ENCODE assay signal across 1 cellular context in the genomic region with DNA sequence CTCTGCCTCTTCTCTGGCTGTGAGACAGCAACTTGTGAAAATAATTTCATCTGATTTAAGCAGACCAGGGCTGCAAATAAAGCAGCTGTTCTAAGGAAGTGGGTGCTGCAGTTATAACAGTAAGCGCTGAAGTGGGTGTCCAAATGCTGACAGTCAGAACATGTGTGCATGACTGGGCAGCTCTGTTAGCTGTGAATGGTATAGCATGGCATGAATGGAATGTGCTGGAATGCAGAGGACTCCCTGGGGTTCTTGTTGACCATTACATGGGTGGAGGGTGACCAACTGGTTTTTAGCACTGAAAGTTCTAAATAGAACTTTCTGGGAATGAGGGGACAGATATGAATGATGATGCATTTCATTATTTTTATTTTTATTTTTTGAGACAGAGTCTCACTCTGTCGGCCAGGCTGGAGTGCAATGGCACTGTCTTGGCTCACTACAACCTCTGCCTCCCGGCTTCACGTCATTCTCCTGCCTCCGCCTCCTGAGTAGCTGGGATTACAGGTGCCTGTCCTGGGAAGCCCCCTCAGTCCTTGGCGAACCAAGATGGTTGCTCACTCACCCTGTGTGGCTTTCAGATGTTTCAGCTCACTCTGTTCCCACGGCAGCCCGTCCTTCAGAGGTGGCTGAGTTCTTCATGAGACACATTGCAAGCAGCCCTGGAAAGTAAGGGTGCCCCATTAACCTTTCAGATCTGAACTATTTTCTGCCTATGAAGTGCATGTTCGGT.
TF ChIP-seq lines count a peak whose summit lies in the region.

No MANE protein-coding gene starts in this region.

TF ChIP-seq in A549, 52 proteins besides CTCF, POLR2A, EP300 and RAD21 (continued from another document):
- TF ChIP-seq, protein P1, sequence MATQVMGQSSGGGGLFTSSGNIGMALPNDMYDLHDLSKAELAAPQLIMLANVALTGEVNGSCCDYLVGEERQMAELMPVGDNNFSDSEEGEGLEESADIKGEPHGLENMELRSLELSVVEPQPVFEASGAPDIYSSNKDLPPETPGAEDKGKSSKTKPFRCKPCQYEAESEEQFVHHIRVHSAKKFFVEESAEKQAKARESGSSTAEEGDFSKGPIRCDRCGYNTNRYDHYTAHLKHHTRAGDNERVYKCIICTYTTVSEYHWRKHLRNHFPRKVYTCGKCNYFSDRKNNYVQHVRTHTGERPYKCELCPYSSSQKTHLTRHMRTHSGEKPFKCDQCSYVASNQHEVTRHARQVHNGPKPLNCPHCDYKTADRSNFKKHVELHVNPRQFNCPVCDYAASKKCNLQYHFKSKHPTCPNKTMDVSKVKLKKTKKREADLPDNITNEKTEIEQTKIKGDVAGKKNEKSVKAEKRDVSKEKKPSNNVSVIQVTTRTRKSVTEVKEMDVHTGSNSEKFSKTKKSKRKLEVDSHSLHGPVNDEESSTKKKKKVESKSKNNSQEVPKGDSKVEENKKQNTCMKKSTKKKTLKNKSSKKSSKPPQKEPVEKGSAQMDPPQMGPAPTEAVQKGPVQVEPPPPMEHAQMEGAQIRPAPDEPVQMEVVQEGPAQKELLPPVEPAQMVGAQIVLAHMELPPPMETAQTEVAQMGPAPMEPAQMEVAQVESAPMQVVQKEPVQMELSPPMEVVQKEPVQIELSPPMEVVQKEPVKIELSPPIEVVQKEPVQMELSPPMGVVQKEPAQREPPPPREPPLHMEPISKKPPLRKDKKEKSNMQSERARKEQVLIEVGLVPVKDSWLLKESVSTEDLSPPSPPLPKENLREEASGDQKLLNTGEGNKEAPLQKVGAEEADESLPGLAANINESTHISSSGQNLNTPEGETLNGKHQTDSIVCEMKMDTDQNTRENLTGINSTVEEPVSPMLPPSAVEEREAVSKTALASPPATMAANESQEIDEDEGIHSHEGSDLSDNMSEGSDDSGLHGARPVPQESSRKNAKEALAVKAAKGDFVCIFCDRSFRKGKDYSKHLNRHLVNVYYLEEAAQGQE (IDR thresholded peaks at IDR 0.05), result peak; percentile 43; the same call in 1 of the 2 replicates
- peak; percentile 89 for TF ChIP-seq JUNB (IDR thresholded peaks at IDR 0.05)
- TF ChIP-seq, protein P2, sequence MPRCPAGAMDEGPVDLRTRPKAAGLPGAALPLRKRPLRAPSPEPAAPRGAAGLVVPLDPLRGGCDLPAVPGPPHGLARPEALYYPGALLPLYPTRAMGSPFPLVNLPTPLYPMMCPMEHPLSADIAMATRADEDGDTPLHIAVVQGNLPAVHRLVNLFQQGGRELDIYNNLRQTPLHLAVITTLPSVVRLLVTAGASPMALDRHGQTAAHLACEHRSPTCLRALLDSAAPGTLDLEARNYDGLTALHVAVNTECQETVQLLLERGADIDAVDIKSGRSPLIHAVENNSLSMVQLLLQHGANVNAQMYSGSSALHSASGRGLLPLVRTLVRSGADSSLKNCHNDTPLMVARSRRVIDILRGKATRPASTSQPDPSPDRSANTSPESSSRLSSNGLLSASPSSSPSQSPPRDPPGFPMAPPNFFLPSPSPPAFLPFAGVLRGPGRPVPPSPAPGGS (IDR thresholded peaks at IDR 0.05), result peak; percentile 63; the same call in 1 of the 3 replicates
- TF ChIP-seq SMC3 (IDR thresholded peaks at IDR 0.05), result peak; percentile 28; the same call in 1 of the 3 replicates
- peak; percentile 92 for TF ChIP-seq FOSL2 (IDR thresholded peaks at IDR 0.05)
- peak; percentile 94 for TF ChIP-seq FOSL2 (CRISPR knock-in tag; IDR thresholded peaks at IDR 0.05)
- TF ChIP-seq, protein P3, sequence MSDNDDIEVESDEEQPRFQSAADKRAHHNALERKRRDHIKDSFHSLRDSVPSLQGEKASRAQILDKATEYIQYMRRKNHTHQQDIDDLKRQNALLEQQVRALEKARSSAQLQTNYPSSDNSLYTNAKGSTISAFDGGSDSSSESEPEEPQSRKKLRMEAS (IDR thresholded peaks at IDR 0.05), result peak; percentile 94
- no peak for TF ChIP-seq CBX2 (IDR thresholded peaks at IDR 0.05; ENCODE audit: borderline replicate concordance, low read depth)
- no peak for TF ChIP-seq TFCP2L1 (CRISPR knock-in tag; IDR thresholded peaks at IDR 0.05)
- TF ChIP-seq, protein P4, sequence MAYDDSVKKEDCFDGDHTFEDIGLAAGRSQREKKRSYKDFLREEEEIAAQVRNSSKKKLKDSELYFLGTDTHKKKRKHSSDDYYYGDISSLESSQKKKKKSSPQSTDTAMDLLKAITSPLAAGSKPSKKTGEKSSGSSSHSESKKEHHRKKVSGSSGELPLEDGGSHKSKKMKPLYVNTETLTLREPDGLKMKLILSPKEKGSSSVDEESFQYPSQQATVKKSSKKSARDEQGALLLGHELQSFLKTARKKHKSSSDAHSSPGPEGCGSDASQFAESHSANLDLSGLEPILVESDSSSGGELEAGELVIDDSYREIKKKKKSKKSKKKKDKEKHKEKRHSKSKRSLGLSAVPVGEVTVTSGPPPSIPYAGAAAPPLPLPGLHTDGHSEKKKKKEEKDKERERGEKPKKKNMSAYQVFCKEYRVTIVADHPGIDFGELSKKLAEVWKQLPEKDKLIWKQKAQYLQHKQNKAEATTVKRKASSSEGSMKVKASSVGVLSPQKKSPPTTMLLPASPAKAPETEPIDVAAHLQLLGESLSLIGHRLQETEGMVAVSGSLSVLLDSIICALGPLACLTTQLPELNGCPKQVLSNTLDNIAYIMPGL (CRISPR knock-in tag; IDR thresholded peaks at IDR 0.05; ENCODE audit: borderline replicate concordance), result no peak
- no peak for TF ChIP-seq KDM1A (IDR thresholded peaks at IDR 0.05; ENCODE audit: low read depth)
- peak; percentile 93 for TF ChIP-seq GATA3 (IDR thresholded peaks at IDR 0.05; ENCODE audit: borderline replicate concordance)
